Comparison of ENCODE assay signal across 8 cellular contexts in genomic region chr6:73695619-73696421, GRCh38. TPM values are rescaled to one million over a fixed set of nuclear protein-coding genes. Genes with fewer than 3 reads are reported as not detected.
DNase-seq lines count a peak whose midpoint lies in the region; ATAC-seq and TF ChIP-seq lines count a peak whose summit lies in the region.

TSS of gene CD109 (plus strand) at chr6:73696203. CDS start at chr6:73696216, 13 bp downstream.

- no peaks in the 10 kb centered on the region for H3K9me3 Mint-ChIP-seq in endothelial cell (ENCODE audit: unreplicated experiment)

- peaks cover 7% of the 10 kb centered on the region for H3K27me3 ChIP-seq in mononuclear cell (ENCODE audit: insufficient read depth, low read length)

- H3K27me3 Mint-ChIP-seq in endothelial cell (ENCODE audit: unreplicated experiment), result peaks cover 9% of the 10 kb centered on the region

- ATAC-seq in GM18517 (IDR thresholded peaks at IDR 0.05; ENCODE audit: unreplicated experiment), result peak; percentile 65
- ATAC-seq in HG02885 (IDR thresholded peaks at IDR 0.05; ENCODE audit: poor library complexity, unreplicated experiment), result peak; percentile 57

- peaks cover 22% of the 10 kb centered on the region for H3K36me3 Mint-ChIP-seq in endothelial cell (ENCODE audit: low read depth, unreplicated experiment)

- DNase-seq in NCI-H460 (ENCODE audit: extremely low read depth, low read depth), result peak; percentile 90
- DNase-seq in activated CD8-positive, alpha-beta memory T cell treated with anti-CD3 and anti-CD28 coated beads for 4 hours (ENCODE audit: low read depth in 2 of 2), result peak; percentile 19 to 50
- DNase-seq in endothelial cell (ENCODE audit: low spot score), result peak; percentile 58
- DNase-seq in stimulated activated CD8-positive, alpha-beta memory T cell treated with anti-CD3 and anti-CD28 coated beads, Interleukin-4, amount 100 ng/mL, for 4 hours (ENCODE audit: low read depth in 2 of 2, low spot score in 1 of 2), result peak; percentile 31 to 42
- DNase-seq in NCI-H1048 (lab: John Stamatoyannopoulos, UW), result no peak

- H3K27ac Mint-ChIP-seq in endothelial cell (ENCODE audit: unreplicated experiment), result peak within 1 kb of the TSS; percentile 96

- peak within 1 kb of the TSS; percentile 91 for H3K4me3 Mint-ChIP-seq in endothelial cell (ENCODE audit: unreplicated experiment)

- H3K9me3 ChIP-seq in mononuclear cell (ENCODE audit: low read depth, low read length), result no peaks in the 10 kb centered on the region

- peaks cover 23% of the 10 kb centered on the region for H3K4me1 ChIP-seq in mononuclear cell (ENCODE audit: insufficient read depth, low read length)

- peaks cover 52% of the 10 kb centered on the region for H3K4me1 Mint-ChIP-seq in endothelial cell (ENCODE audit: unreplicated experiment)

- H3K4me3 ChIP-seq in mononuclear cell (ENCODE audit: low read length), result peak within 1 kb of the TSS; percentile 50

- no peak for TF ChIP-seq CTCF in endothelial cell (IDR thresholded peaks at IDR 0.05; ENCODE audit: unreplicated experiment)

RNA-seq across cellular contexts. Expression of gene CD109, which starts in this region (rescaled TPM):
- total RNA-seq in NCI-H460 (2014; rRNA removed; shearing (Covaris generic)), result 36.3 and 43.6 TPM in 2 replicates
- 16.7 and 28.3 TPM in 2 replicates for polyA plus RNA-seq in NCI-H460 (2014; cell fraction: nucleus; rRNA removed)
- total RNA-seq in endothelial cell (ENCODE audit: unreplicated experiment), result 60.2 TPM
- total RNA-seq in mononuclear cell, result 3.0 TPM
